2 cellular contexts compared by ENCODE assay signal in the genomic region with DNA sequence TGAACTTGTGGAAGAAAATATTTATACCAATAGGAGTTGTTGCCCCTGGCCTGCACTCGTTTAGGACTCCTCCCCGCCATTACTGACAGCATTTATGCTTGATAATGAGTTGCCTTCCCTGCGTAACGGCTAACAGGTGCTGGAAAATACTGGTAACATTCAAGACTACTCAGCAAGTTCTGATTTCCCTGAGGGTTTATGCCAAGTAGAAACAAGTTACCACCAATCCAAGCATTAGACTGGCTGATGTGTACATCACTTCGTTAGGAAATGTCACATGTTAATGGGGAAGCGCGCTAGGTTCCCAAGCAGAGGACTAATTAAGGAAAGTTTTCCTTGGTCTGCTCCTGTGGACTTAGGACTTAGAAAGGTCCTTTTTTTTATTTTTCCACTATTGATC.
TF ChIP-seq lines count a peak whose summit lies in the region.

No MANE protein-coding gene starts in this region.

TF ChIP-seq in GM23338, 12 proteins besides CTCF, POLR2A, EP300 and RAD21:
- TF ChIP-seq NANOG (IDR thresholded peaks at IDR 0.05; ENCODE audit: borderline replicate concordance): no peak
- TF ChIP-seq CREB1 (CRISPR knock-in tag; IDR thresholded peaks at IDR 0.05; ENCODE audit: low read depth): no peak
- no peak for TF ChIP-seq EZH2phosphoT487 (IDR thresholded peaks at IDR 0.05; ENCODE audit: unreplicated experiment)
- no peak for TF ChIP-seq ZNF331 (CRISPR knock-in tag; IDR thresholded peaks at IDR 0.05; ENCODE audit: low read depth)
- no peak for TF ChIP-seq STAT1 (IDR thresholded peaks at IDR 0.05; ENCODE audit: unreplicated experiment)
- TF ChIP-seq, protein P1, sequence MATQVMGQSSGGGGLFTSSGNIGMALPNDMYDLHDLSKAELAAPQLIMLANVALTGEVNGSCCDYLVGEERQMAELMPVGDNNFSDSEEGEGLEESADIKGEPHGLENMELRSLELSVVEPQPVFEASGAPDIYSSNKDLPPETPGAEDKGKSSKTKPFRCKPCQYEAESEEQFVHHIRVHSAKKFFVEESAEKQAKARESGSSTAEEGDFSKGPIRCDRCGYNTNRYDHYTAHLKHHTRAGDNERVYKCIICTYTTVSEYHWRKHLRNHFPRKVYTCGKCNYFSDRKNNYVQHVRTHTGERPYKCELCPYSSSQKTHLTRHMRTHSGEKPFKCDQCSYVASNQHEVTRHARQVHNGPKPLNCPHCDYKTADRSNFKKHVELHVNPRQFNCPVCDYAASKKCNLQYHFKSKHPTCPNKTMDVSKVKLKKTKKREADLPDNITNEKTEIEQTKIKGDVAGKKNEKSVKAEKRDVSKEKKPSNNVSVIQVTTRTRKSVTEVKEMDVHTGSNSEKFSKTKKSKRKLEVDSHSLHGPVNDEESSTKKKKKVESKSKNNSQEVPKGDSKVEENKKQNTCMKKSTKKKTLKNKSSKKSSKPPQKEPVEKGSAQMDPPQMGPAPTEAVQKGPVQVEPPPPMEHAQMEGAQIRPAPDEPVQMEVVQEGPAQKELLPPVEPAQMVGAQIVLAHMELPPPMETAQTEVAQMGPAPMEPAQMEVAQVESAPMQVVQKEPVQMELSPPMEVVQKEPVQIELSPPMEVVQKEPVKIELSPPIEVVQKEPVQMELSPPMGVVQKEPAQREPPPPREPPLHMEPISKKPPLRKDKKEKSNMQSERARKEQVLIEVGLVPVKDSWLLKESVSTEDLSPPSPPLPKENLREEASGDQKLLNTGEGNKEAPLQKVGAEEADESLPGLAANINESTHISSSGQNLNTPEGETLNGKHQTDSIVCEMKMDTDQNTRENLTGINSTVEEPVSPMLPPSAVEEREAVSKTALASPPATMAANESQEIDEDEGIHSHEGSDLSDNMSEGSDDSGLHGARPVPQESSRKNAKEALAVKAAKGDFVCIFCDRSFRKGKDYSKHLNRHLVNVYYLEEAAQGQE (IDR thresholded peaks at IDR 0.05; ENCODE audit: unreplicated experiment): no peak
- TF ChIP-seq, protein P2, sequence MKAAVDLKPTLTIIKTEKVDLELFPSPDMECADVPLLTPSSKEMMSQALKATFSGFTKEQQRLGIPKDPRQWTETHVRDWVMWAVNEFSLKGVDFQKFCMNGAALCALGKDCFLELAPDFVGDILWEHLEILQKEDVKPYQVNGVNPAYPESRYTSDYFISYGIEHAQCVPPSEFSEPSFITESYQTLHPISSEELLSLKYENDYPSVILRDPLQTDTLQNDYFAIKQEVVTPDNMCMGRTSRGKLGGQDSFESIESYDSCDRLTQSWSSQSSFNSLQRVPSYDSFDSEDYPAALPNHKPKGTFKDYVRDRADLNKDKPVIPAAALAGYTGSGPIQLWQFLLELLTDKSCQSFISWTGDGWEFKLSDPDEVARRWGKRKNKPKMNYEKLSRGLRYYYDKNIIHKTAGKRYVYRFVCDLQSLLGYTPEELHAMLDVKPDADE (IDR thresholded peaks at IDR 0.05): no peak
- TF ChIP-seq EZH2 (IDR thresholded peaks at IDR 0.05; ENCODE audit: low read depth, unreplicated experiment): no peak
- no peak for TF ChIP-seq ZNF114 (CRISPR knock-in tag; IDR thresholded peaks at IDR 0.05)

TF ChIP-seq in H1, 55 proteins besides CTCF, POLR2A, EP300 and RAD21:
- TF ChIP-seq, protein P3, sequence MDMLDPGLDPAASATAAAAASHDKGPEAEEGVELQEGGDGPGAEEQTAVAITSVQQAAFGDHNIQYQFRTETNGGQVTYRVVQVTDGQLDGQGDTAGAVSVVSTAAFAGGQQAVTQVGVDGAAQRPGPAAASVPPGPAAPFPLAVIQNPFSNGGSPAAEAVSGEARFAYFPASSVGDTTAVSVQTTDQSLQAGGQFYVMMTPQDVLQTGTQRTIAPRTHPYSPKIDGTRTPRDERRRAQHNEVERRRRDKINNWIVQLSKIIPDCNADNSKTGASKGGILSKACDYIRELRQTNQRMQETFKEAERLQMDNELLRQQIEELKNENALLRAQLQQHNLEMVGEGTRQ (IDR thresholded peaks at IDR 0.05; ENCODE audit: low read length): no peak
- TF ChIP-seq RBBP5 (IDR thresholded peaks at IDR 0.05; ENCODE audit: borderline replicate concordance, low read depth, low read length) (no peak), HDAC2 (IDR thresholded peaks at IDR 0.05; ENCODE audit: borderline replicate concordance in 1 of 2, low read depth in 2 of 2, low read length in 2 of 2) (no peak), NANOG (IDR thresholded peaks at IDR 0.05; ENCODE audit: insufficient read depth, low read depth, low read length, poor library complexity, severe bottlenecking) (no peak), SIN3A (conservative IDR thresholded peaks at IDR 0.05 in 1 of 2, IDR thresholded peaks at IDR 0.05 in 1 of 2; ENCODE audit: low read depth in 1 of 2, low read length in 2 of 2) (no peak), KDM1A (IDR thresholded peaks at IDR 0.05; ENCODE audit: borderline replicate concordance, low read length) (no peak), CREB1 (IDR thresholded peaks at IDR 0.05) (no peak), SP1 (IDR thresholded peaks at IDR 0.05; ENCODE audit: low read depth, low read length) (no peak), NRF1 (IDR thresholded peaks at IDR 0.05; ENCODE audit: low read depth, low read length) (no peak), CBX8 (IDR thresholded peaks at IDR 0.05; ENCODE audit: borderline replicate concordance, low read depth, low read length) (no peak), SIX5 (IDR thresholded peaks at IDR 0.05; ENCODE audit: low read depth, low read length) (no peak), KDM4A (IDR thresholded peaks at IDR 0.05; ENCODE audit: low read depth, low read length, severe bottlenecking) (no peak), SUZ12 (IDR thresholded peaks at IDR 0.05; ENCODE audit: low read length) (no peak), BRCA1 (IDR thresholded peaks at IDR 0.05; ENCODE audit: low read depth, low read length) (no peak), YY1 (IDR thresholded peaks at IDR 0.05; ENCODE audit: low read depth, low read length) (no peak), TBP (IDR thresholded peaks at IDR 0.05; ENCODE audit: low read depth, low read length) (no peak), GTF2F1 (IDR thresholded peaks at IDR 0.05; ENCODE audit: borderline replicate concordance, low read depth, low read length) (no peak)
- TF ChIP-seq, protein P4, sequence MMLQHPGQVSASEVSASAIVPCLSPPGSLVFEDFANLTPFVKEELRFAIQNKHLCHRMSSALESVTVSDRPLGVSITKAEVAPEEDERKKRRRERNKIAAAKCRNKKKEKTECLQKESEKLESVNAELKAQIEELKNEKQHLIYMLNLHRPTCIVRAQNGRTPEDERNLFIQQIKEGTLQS (IDR thresholded peaks at IDR 0.05; ENCODE audit: insufficient read depth, low read depth, low read length): no peak
- TF ChIP-seq, protein P5, sequence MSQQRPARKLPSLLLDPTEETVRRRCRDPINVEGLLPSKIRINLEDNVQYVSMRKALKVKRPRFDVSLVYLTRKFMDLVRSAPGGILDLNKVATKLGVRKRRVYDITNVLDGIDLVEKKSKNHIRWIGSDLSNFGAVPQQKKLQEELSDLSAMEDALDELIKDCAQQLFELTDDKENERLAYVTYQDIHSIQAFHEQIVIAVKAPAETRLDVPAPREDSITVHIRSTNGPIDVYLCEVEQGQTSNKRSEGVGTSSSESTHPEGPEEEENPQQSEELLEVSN (IDR thresholded peaks at IDR 0.05): no peak
